In genomic region chr5:1104327-1105006, GRCh38 we compare ENCODE assay signal across 9 cellular contexts. TPM values are rescaled to one million over a fixed set of nuclear protein-coding genes. Genes with fewer than 3 reads are reported as not detected.
DNase-seq lines count a peak whose midpoint lies in the region; ATAC-seq, FAIRE-seq and TF ChIP-seq lines count a peak whose summit lies in the region.
"Had no signal": no experiment of that assay in that cellular context is flagged by ENCODE, and none has a peak within 500 bp of the region (broad histone marks: within the 10 kb centered on the region; RNA-seq: fewer than 3 reads in every experiment).

No MANE protein-coding gene starts in this region.

- peak overlapping the region; percentile 85 to 99 (median 96) for H3K27ac ChIP-seq in heart left ventricle
- H3K27ac ChIP-seq in subcutaneous abdominal adipose tissue (ENCODE audit: low read depth, low read length): peak overlapping the region; percentile 82

- H3K36me3 Mint-ChIP-seq in activated B cell treated with CpG ODN at 0.5 μM for 24 hours (ENCODE audit: low read depth): no peaks in the 10 kb centered on the region

- H3K4me1 Mint-ChIP-seq in activated B cell treated with CpG ODN at 0.5 μM for 24 hours: peaks cover 60% of the 10 kb centered on the region

- H3K9me3 Mint-ChIP-seq in activated B cell treated with CpG ODN at 0.5 μM for 24 hours: no peaks in the 10 kb centered on the region

- ATAC-seq in activated B cell treated with CpG ODN at 0.5 μM for 24 hours (ENCODE audit: low read depth): peak; percentile 47
- peak; percentile 8 to 49 (median 24) for ATAC-seq in heart left ventricle
- no peak for ATAC-seq in HG02763 (IDR thresholded peaks at IDR 0.05; ENCODE audit: unreplicated experiment)

- peak; percentile 60 for DNase-seq in activated T-cell treated with anti-CD3 and anti-CD28 coated beads, Interleukin-2, amount 50 U/mL, for 1 hour
- no peak for DNase-seq in activated T-cell treated with anti-CD3 and anti-CD28 coated beads for 4 hours
- DNase-seq in activated B cell treated with CpG ODN at 0.5 μM for 24 hours: no peak
- peak in 1 of 5 donors; percentile 68 for DNase-seq in heart left ventricle
- no peak for DNase-seq in H54 (ENCODE audit: insufficient read length, low spot score)
- DNase-seq in NCI-H69 (lab: John Stamatoyannopoulos, UW): no peak

- H3K36me3 ChIP-seq in heart left ventricle: peaks cover 0 to 10% (median 0%) of the 10 kb centered on the region in 9 donors
- H3K36me3 ChIP-seq in subcutaneous abdominal adipose tissue (ENCODE audit: control insufficient read depth in 5 of 5, insufficient read depth in 5 of 5, low read length in 5 of 5): peaks cover 0 to 4% (median 3%) of the 10 kb centered on the region in 5 donors

- POLR2A ChIA-PET in activated B cell treated with CpG ODN at 0.5 μM for 24 hours (lab: Charles Lee): no interaction called here

- no peaks in the 10 kb centered on the region for H3K9me3 ChIP-seq in heart left ventricle
- H3K9me3 ChIP-seq in subcutaneous abdominal adipose tissue (ENCODE audit: control insufficient read depth in 5 of 5, low read length in 5 of 5): no peaks in the 10 kb centered on the region

- intact Hi-C loops in activated B cell treated with CpG ODN at 0.5 μM for 24 hours (cut with micrococcal nuclease): loop anchor here (2.0 kb wide), 1 partner anchor 30 kb away; no protein-coding TSS in a partner anchor
- intact Hi-C loops in heart left ventricle (cut with DNase I): loop anchor here in 2 of 10 donors (2.0 to 5.0 kb wide), 2 partner anchors 20 to 33 kb away; no protein-coding TSS in a partner anchor

- no peak for FAIRE-seq in H54 (lab: Jason Lieb, UNC)
- FAIRE-seq: colon had no signal

- peak overlapping the region in 1 of 5 donors; percentile 41 for H3K9ac ChIP-seq in subcutaneous abdominal adipose tissue (ENCODE audit: low read length in 5 of 5)

- H3K4me1 ChIP-seq in heart left ventricle: peaks cover 43 to 100% (median 96%) of the 10 kb centered on the region in 12 donors
- peaks cover 31 to 86% (median 79%) of the 10 kb centered on the region in 5 donors for H3K4me1 ChIP-seq in subcutaneous abdominal adipose tissue (ENCODE audit: control insufficient read depth in 5 of 5, insufficient read depth in 5 of 5, low read length in 5 of 5)

- no peaks in the 10 kb centered on the region for H3K27me3 Mint-ChIP-seq in activated B cell treated with CpG ODN at 0.5 μM for 24 hours

- H3K4me3 ChIP-seq in heart left ventricle: peak overlapping the region in 10 of 12 donors; percentile 18 to 50 (median 33)
- peak overlapping the region in 4 of 5 donors; percentile 41 to 60 (median 52) for H3K4me3 ChIP-seq in subcutaneous abdominal adipose tissue (ENCODE audit: low read depth in 1 of 5, low read length in 5 of 5)

- H3K27me3 ChIP-seq in heart left ventricle (no peaks in the 10 kb centered on the region), subcutaneous abdominal adipose tissue (ENCODE audit: control insufficient read depth in 5 of 5, insufficient read depth in 4 of 5, low read length in 5 of 5) (peaks cover 0 to 2% (median 0%) of the 10 kb centered on the region in 5 donors)

- CTCF ChIA-PET in activated B cell treated with CpG ODN at 0.5 μM for 24 hours (lab: Charles Lee): no interaction called here

- 23 to 39% (median 34%) methylated on average over 17 to 27 of the region's 27 CpGs for WGBS in heart left ventricle, 4 donors

- H3K4me3 Mint-ChIP-seq in activated B cell treated with CpG ODN at 0.5 μM for 24 hours: peak overlapping the region; percentile 60

- TF ChIP-seq POLR2A in heart left ventricle (IDR thresholded peaks at IDR 0.05) (no peak), H54 (IDR thresholded peaks at IDR 0.05; ENCODE audit: low read depth, low read length) (no peak)

- TF ChIP-seq CTCF in activated B cell treated with CpG ODN at 0.5 μM for 24 hours (IDR thresholded peaks at IDR 0.05) (no peak), heart left ventricle (IDR thresholded peaks at IDR 0.05) (no peak)

- H3K27ac Mint-ChIP-seq in activated B cell treated with CpG ODN at 0.5 μM for 24 hours: peak overlapping the region; percentile 46

RNA-seq across cellular contexts. Expression of gene SLC12A7, which starts 7.4 kb away (rescaled TPM):
- 21.8 and 23.3 TPM in 2 replicates for total RNA-seq in activated B cell treated with CpG ODN at 0.5 μM for 24 hours
- total RNA-seq in heart left ventricle: 100 to 1,000 TPM in 7 of 9 donors, 10 to 100 TPM in 2; 77.0 to 159 (median 132) TPM
- polyA plus RNA-seq in heart left ventricle: 10 to 100 TPM; 66.3 to 74.5 TPM
